1 cellular context compared by ENCODE assay signal in the genomic region with DNA sequence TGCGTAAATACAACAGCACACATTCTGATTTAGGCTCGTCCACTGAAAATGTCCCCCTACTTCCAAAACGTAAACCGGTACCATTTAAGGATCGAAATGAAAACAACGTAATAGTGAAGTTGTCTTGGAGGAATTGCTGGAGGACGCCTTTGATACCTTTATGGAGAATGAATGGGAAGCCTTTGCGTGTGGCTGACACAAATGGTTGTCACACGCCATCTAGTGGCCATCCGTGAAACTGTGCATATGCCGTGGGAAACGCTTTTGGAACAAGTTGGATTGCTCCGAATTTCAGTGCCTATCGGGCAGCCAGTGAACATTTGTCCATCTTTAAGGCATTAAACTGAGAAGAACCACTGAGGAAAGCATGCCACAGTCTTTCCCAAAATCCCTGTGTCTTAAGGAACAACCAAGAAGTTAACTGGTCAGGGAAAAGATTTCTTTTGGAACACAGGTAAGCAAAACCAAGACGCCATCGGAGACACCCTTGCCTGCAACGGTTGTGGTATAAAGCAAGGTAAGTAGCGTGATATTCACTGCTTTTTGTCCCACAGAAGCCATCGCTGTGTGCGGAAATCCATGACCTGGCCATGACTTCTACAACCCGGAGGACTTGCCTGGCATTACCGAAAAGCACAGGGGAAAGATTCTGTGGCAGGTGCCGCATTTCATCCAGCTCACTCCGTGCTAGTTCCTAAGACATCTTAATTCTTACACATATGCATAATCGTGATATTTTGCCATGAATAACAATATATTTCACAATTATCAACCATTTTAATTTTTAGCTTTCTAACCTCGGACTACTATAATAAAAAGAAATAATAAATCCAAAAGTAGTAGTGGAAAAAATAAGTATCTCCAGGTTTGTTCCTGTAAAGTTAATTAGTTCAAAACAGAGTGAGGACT.
TF ChIP-seq lines count a peak whose summit lies in the region.

No MANE protein-coding gene starts in this region.

TF ChIP-seq in GM23338, 12 proteins besides CTCF, POLR2A, EP300 and RAD21 (continued from another document):
- TF ChIP-seq, protein P1, sequence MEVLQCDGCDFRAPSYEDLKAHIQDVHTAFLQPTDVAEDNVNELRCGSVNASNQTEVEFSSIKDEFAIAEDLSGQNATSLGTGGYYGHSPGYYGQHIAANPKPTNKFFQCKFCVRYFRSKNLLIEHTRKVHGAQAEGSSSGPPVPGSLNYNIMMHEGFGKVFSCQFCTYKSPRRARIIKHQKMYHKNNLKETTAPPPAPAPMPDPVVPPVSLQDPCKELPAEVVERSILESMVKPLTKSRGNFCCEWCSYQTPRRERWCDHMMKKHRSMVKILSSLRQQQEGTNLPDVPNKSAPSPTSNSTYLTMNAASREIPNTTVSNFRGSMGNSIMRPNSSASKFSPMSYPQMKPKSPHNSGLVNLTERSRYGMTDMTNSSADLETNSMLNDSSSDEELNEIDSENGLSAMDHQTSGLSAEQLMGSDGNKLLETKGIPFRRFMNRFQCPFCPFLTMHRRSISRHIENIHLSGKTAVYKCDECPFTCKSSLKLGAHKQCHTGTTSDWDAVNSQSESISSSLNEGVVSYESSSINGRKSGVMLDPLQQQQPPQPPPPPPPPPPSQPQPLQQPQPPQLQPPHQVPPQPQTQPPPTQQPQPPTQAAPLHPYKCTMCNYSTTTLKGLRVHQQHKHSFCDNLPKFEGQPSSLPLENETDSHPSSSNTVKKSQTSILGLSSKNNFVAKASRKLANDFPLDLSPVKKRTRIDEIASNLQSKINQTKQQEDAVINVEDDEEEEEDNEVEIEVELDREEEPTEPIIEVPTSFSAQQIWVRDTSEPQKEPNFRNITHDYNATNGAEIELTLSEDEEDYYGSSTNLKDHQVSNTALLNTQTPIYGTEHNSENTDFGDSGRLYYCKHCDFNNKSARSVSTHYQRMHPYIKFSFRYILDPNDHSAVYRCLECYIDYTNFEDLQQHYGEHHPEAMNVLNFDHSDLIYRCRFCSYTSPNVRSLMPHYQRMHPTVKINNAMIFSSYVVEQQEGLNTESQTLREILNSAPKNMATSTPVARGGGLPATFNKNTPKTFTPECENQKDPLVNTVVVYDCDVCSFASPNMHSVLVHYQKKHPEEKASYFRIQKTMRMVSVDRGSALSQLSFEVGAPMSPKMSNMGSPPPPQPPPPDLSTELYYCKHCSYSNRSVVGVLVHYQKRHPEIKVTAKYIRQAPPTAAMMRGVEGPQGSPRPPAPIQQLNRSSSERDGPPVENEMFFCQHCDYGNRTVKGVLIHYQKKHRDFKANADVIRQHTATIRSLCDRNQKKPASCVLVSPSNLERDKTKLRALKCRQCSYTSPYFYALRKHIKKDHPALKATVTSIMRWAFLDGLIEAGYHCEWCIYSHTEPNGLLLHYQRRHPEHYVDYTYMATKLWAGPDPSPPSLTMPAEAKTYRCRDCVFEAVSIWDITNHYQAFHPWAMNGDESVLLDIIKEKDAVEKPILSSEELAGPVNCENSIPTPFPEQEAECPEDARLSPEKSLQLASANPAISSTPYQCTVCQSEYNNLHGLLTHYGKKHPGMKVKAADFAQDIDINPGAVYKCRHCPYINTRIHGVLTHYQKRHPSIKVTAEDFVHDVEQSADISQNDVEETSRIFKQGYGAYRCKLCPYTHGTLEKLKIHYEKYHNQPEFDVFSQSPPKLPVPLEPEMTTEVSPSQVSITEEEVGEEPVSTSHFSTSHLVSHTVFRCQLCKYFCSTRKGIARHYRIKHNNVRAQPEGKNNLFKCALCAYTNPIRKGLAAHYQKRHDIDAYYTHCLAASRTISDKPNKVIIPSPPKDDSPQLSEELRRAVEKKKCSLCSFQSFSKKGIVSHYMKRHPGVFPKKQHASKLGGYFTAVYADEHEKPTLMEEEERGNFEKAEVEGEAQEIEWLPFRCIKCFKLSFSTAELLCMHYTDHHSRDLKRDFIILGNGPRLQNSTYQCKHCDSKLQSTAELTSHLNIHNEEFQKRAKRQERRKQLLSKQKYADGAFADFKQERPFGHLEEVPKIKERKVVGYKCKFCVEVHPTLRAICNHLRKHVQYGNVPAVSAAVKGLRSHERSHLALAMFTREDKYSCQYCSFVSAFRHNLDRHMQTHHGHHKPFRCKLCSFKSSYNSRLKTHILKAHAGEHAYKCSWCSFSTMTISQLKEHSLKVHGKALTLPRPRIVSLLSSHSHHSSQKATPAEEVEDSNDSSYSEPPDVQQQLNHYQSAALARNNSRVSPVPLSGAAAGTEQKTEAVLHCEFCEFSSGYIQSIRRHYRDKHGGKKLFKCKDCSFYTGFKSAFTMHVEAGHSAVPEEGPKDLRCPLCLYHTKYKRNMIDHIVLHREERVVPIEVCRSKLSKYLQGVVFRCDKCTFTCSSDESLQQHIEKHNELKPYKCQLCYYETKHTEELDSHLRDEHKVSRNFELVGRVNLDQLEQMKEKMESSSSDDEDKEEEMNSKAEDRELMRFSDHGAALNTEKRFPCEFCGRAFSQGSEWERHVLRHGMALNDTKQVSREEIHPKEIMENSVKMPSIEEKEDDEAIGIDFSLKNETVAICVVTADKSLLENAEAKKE (CRISPR knock-in tag; IDR thresholded peaks at IDR 0.05) = no peak
